ENCODE assay signal across 9 cellular contexts in genomic region chrX:70508296-70508911, GRCh38.
DNase-seq lines count a peak whose midpoint lies in the region; ATAC-seq and TF ChIP-seq lines count a peak whose summit lies in the region.
"Had no signal": no experiment of that assay in that cellular context is flagged by ENCODE, and none has a peak within 500 bp of the region (broad histone marks: within the 10 kb centered on the region; RNA-seq: fewer than 3 reads in every experiment).

No MANE protein-coding gene starts in this region.

- ATAC-seq in HG02852 (IDR thresholded peaks at IDR 0.05; ENCODE audit: unreplicated experiment) (peak; percentile 56), RWPE2 (ENCODE audit: low read depth) (peak; percentile 49; the same call in 1 of the 3 replicates), left lung (peak; percentile 11)

- DNase-seq in NCI-H82 (lab: John Stamatoyannopoulos, UW) (peak; percentile 17), NCI-H82 treated with DMSO at 0.1 percent for 48 hours (lab: John Stamatoyannopoulos, UW; ENCODE audit: unreplicated experiment) (no peak), RWPE2 (ENCODE audit: low spot score) (no peak), left lung (no peak), NCI-H524 treated with DMSO at 0.1 percent for 48 hours (lab: John Stamatoyannopoulos, UW) (no peak), type B pancreatic cell (ENCODE audit: extremely low spot score, unreplicated experiment) (no peak), testis (no peak)
- DNase-seq: NK-92 treated with Interleukin-12 subunit alpha and Interleukin-12 subunit beta, amount 100 ng/mL, for 24 hours had no signal

- H3K27me3 ChIP-seq in RWPE2 (ENCODE audit: insufficient read depth, poor library complexity, severe bottlenecking): no peaks in the 10 kb centered on the region
- no peaks in the 10 kb centered on the region for H3K27me3 ChIP-seq in left lung
- H3K27me3 ChIP-seq in testis: no peaks in the 10 kb centered on the region

- no peak overlapping the region for H3K4me3 Mint-ChIP-seq in type B pancreatic cell

- WGBS in testis, 2 donors: 53 to 58% methylated on average over 6 of the region's 6 CpGs

- no peak for TF ChIP-seq CTCF in RWPE2 (IDR thresholded peaks at IDR 0.05; ENCODE audit: poor library complexity, severe bottlenecking)
- TF ChIP-seq CTCF in left lung (IDR thresholded peaks at IDR 0.05): no peak
- no peak for TF ChIP-seq CTCF in type B pancreatic cell (conservative IDR thresholded peaks at IDR 0.05)
- TF ChIP-seq CTCF in testis (IDR thresholded peaks at IDR 0.05): no peak

- H3K9me3 ChIP-seq in RWPE2 (ENCODE audit: severe bottlenecking) (no peaks in the 10 kb centered on the region), left lung (no peaks in the 10 kb centered on the region), testis (no peaks in the 10 kb centered on the region)

- H3K27ac Mint-ChIP-seq in type B pancreatic cell: no peak overlapping the region

- TF ChIP-seq POLR2A in testis (IDR thresholded peaks at IDR 0.05): no peak

- H3K27ac ChIP-seq in RWPE2 (ENCODE audit: poor library complexity, severe bottlenecking): no peak overlapping the region
- no peak overlapping the region for H3K27ac ChIP-seq in left lung
- no peak overlapping the region for H3K27ac ChIP-seq in testis

- H3K4me1 Mint-ChIP-seq in type B pancreatic cell (ENCODE audit: unreplicated experiment): peaks cover 5% of the 10 kb centered on the region

- no peaks in the 10 kb centered on the region for H3K36me3 ChIP-seq in RWPE2 (ENCODE audit: low read depth)
- no peaks in the 10 kb centered on the region for H3K36me3 ChIP-seq in left lung
- no peaks in the 10 kb centered on the region for H3K36me3 ChIP-seq in testis (ENCODE audit: low read depth, missing control alignments)

- peaks cover 4% of the 10 kb centered on the region for H3K9me3 Mint-ChIP-seq in type B pancreatic cell

- peaks cover 4% of the 10 kb centered on the region for H3K36me3 Mint-ChIP-seq in type B pancreatic cell

- no peaks in the 10 kb centered on the region for H3K27me3 Mint-ChIP-seq in type B pancreatic cell

- H3K4me3 ChIP-seq in RWPE2 (ENCODE audit: severe bottlenecking) (no peak overlapping the region), left lung (no peak overlapping the region), testis (no peak overlapping the region)

- intact Hi-C loops in left lung (cut with DNase I): no loop called here
- intact Hi-C loops in testis (cut with DNase I; ENCODE audit: low total_unique reads): no loop called here

- H3K4me1 ChIP-seq in RWPE2 (ENCODE audit: insufficient read depth, poor library complexity, severe bottlenecking) (peaks cover 7% of the 10 kb centered on the region), left lung (no peaks in the 10 kb centered on the region), testis (no peaks in the 10 kb centered on the region)
